ENCODE assay signal across 21 cellular contexts in genomic region chr1:38656741-38657140, GRCh38.
DNase-seq lines count a peak whose midpoint lies in the region; ATAC-seq, FAIRE-seq and TF ChIP-seq lines count a peak whose summit lies in the region.
"Had no signal": no experiment of that assay in that cellular context is flagged by ENCODE, and none has a peak within 500 bp of the region (broad histone marks: within the 10 kb centered on the region; RNA-seq: fewer than 3 reads in every experiment).

No MANE protein-coding gene starts in this region.

- no peaks in the 10 kb centered on the region for H3K9me3 ChIP-seq in WERI-Rb-1 (ENCODE audit: severe bottlenecking)
- H3K9me3 ChIP-seq: Caco-2 had no signal

- H3K36me3 ChIP-seq in WERI-Rb-1: no peaks in the 10 kb centered on the region
- H3K36me3 ChIP-seq: SJSA1 had no signal

- TF ChIP-seq CTCF in WERI-Rb-1 (IDR thresholded peaks at IDR 0.05; ENCODE audit: low read depth, low read length): no peak
- TF ChIP-seq CTCF in neural crest cell (conservative IDR thresholded peaks at IDR 0.05): no peak

- H3K27ac Mint-ChIP-seq in neural crest cell (ENCODE audit: unreplicated experiment): peak overlapping the region; percentile 51
- no peak overlapping the region for H3K27ac Mint-ChIP-seq in activated T-cell treated with anti-CD3 and anti-CD28 coated beads, Interleukin-2, amount 50 U/mL, for 24 hours
- H3K27ac Mint-ChIP-seq: CD4-positive, alpha-beta memory T cell had no signal

- H3K27me3 Mint-ChIP-seq in neural crest cell (ENCODE audit: low read depth): peaks cover 6% of the 10 kb centered on the region
- H3K27me3 Mint-ChIP-seq in activated T-cell treated with anti-CD3 and anti-CD28 coated beads, Interleukin-2, amount 50 U/mL, for 24 hours: peaks cover 34% of the 10 kb centered on the region

- peaks cover 16% of the 10 kb centered on the region for H3K4me1 Mint-ChIP-seq in neural crest cell
- H3K4me1 Mint-ChIP-seq in activated T-cell treated with anti-CD3 and anti-CD28 coated beads, Interleukin-2, amount 50 U/mL, for 24 hours (ENCODE audit: low read depth): no peaks in the 10 kb centered on the region
- H3K4me1 Mint-ChIP-seq: CD4-positive, alpha-beta memory T cell had no signal

- H3K27me3 ChIP-seq in WERI-Rb-1 (ENCODE audit: insufficient read depth, low read depth, severe bottlenecking): no peaks in the 10 kb centered on the region
- H3K27me3 ChIP-seq: SJSA1 had no signal

- H3K4me3 ChIP-seq in WERI-Rb-1 (ENCODE audit: low read depth, low read length): no peak overlapping the region
- H3K4me3 ChIP-seq: GM12878, SJSA1 had no signal

- no peaks in the 10 kb centered on the region for H3K9me3 Mint-ChIP-seq in neural crest cell
- H3K9me3 Mint-ChIP-seq in activated T-cell treated with anti-CD3 and anti-CD28 coated beads, Interleukin-2, amount 50 U/mL, for 24 hours: peaks cover 3% of the 10 kb centered on the region

- no peak overlapping the region for H3K4me3 Mint-ChIP-seq in neural crest cell
- no peak overlapping the region for H3K4me3 Mint-ChIP-seq in activated T-cell treated with anti-CD3 and anti-CD28 coated beads, Interleukin-2, amount 50 U/mL, for 24 hours
- H3K4me3 Mint-ChIP-seq: CD4-positive, alpha-beta memory T cell had no signal

- peak overlapping the region; percentile 52 for H3K27ac ChIP-seq in WERI-Rb-1
- H3K27ac ChIP-seq: SJSA1 had no signal

- DNase-seq in NCI-H2171 (lab: John Stamatoyannopoulos, UW) (peak; percentile 8), WERI-Rb-1 (peak; percentile 67), neural crest cell (ENCODE audit: low read depth, low spot score) (no peak), mucosa of gallbladder (ENCODE audit: low spot score) (no peak), urothelium cell line (ENCODE audit: low spot score) (no peak)
- DNase-seq in activated T-cell treated with anti-CD3 and anti-CD28 coated beads, Interleukin-2, amount 50 U/mL, for 24 hours: no peak
- DNase-seq: C1 segment of cervical spinal cord; Caco-2; CD4-positive, alpha-beta memory T cell; Karpas-422; NCI-H1092; NCI-H1417 treated with DMSO at 0.1 percent for 48 hours; NCI-H1694 treated with DMSO at 0.1 percent for 48 hours; NCI-H2081; Right ventricle myocardium superior; RPMI8226 had no signal

- H3K36me3 Mint-ChIP-seq in neural crest cell (ENCODE audit: low read depth): no peaks in the 10 kb centered on the region
- H3K36me3 Mint-ChIP-seq in activated T-cell treated with anti-CD3 and anti-CD28 coated beads, Interleukin-2, amount 50 U/mL, for 24 hours (ENCODE audit: low read depth): no peaks in the 10 kb centered on the region
- H3K36me3 Mint-ChIP-seq: CD4-positive, alpha-beta memory T cell had no signal

- ATAC-seq in HG02938 (IDR thresholded peaks at IDR 0.05; ENCODE audit: unreplicated experiment): no peak
- ATAC-seq: GM12878, HepG2 had no signal

- no peak for FAIRE-seq in urothelium cell line (lab: Jason Lieb, UNC)
- FAIRE-seq: GM12878, H54, HepG2 had no signal

Comparison
In these comparisons a context has a peak if more than half of its experiments do, and no peak if none do; other contexts are left out.
1. DNase-seq: peak in NCI-H2171 (single experiment) and WERI-Rb-1 (single experiment); none in neural crest cell (single experiment), activated T-cell treated with anti-CD3 and anti-CD28 coated beads, Interleukin-2, amount 50 U/mL, for 24 hours (single experiment), mucosa of gallbladder (single experiment) and urothelium cell line (single experiment).